In the genomic region with DNA sequence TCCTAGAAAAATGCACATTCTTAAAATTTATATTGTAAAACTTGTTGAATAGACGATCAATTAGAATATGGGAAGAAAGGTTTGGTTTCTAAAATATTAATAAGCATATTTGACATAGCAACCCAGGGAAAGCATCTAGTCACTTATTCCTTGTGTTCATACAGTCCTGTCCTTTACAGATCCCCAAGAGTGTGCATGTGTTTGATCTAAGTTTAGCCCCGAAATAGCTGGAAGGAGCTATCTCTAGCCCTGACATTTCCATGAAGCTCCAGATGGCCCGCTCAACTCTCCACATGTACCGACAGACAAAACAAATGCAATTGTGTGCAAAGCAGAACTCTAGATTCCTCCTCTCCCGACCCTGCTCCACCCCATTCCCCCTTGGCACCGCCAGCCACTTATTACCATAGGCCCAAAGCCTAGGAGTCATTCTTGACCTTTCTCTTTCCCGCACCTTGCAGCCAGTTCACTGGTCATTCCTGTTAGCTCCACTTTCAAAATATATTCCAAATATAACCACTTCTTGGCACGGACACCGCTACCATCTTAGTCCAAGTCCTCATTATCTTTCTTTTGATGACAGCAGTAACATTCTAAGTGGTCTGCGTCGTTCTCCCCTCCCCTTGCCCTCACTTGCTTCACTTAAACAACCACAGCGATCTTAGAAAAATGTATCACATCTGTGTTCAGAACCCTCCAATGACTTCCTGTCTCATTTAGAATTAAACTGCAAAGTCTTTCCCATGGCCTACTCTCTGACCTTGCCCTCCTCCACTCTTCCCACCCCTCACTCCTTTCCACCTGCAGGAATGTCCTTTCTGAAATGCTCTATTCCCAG, we compare ENCODE assay signal across 9 cellular contexts. TPM values are rescaled to one million over a fixed set of nuclear protein-coding genes. Genes with fewer than 3 reads are reported as not detected.
DNase-seq lines count a peak whose midpoint lies in the region; ATAC-seq and TF ChIP-seq lines count a peak whose summit lies in the region.
"Had no signal": no experiment of that assay in that cellular context is flagged by ENCODE, and none has a peak within 500 bp of the region (broad histone marks: within the 10 kb centered on the region; RNA-seq: fewer than 3 reads in every experiment).

No MANE protein-coding gene starts in this region.

- peak; percentile 46 for TF ChIP-seq CTCF in CD8-positive, alpha-beta T cell (IDR thresholded peaks at IDR 0.05)

- no peaks in the 10 kb centered on the region for H3K27me3 ChIP-seq in CD8-positive, alpha-beta T cell (ENCODE audit: insufficient read depth, low read length)
- no peaks in the 10 kb centered on the region for H3K27me3 ChIP-seq in mononuclear cell (ENCODE audit: insufficient read depth, low read length)
- H3K27me3 ChIP-seq: tibial nerve had no signal

- peaks cover 6% of the 10 kb centered on the region for H3K9me3 Mint-ChIP-seq in CD8-positive, alpha-beta T cell
- H3K9me3 Mint-ChIP-seq in activated naive CD8-positive, alpha-beta T cell (ENCODE audit: low read depth), result peaks cover 4% of the 10 kb centered on the region
- H3K9me3 Mint-ChIP-seq: neural crest cell had no signal

- CTCF ChIA-PET in CD8-positive, alpha-beta T cell (lab: Charles Lee), result interaction anchor here (0.6 to 4.8 kb wide), 12 partner anchors 9 to 76 kb away, joined by 3 to 22 read pairs (median 5); partner anchors contain the start of gene GZMB

- POLR2A ChIA-PET in CD8-positive, alpha-beta T cell (lab: Charles Lee), result interaction anchor here (1.0 kb wide), 1 partner anchor 12 kb away, joined by 3 read pairs; no protein-coding TSS in a partner anchor

- H3K4me1 Mint-ChIP-seq in CD8-positive, alpha-beta T cell (ENCODE audit: low read depth), result peaks cover 54% of the 10 kb centered on the region
- peaks cover 56% of the 10 kb centered on the region for H3K4me1 Mint-ChIP-seq in activated naive CD8-positive, alpha-beta T cell (ENCODE audit: low read depth)

- H3K36me3 Mint-ChIP-seq in CD8-positive, alpha-beta T cell, result no peaks in the 10 kb centered on the region
- peaks cover 4% of the 10 kb centered on the region for H3K36me3 Mint-ChIP-seq in activated naive CD8-positive, alpha-beta T cell

- ATAC-seq in CD8-positive, alpha-beta T cell, result no peak
- ATAC-seq in HG03378 (IDR thresholded peaks at IDR 0.05; ENCODE audit: unreplicated experiment) (peak; percentile 1), HG02970 (IDR thresholded peaks at IDR 0.05; ENCODE audit: low FRiP score, unreplicated experiment) (no peak)

- peak overlapping the region; percentile 78 for H3K27ac Mint-ChIP-seq in CD8-positive, alpha-beta T cell
- H3K27ac Mint-ChIP-seq in activated naive CD8-positive, alpha-beta T cell, result peak overlapping the region; percentile 80

- H3K4me1 ChIP-seq in CD8-positive, alpha-beta T cell (ENCODE audit: insufficient read depth, low read length), result peaks cover 15% of the 10 kb centered on the region
- H3K4me1 ChIP-seq in mononuclear cell (ENCODE audit: insufficient read depth, low read length), result peaks cover 19% of the 10 kb centered on the region

- no peak for DNase-seq in CD8-positive, alpha-beta T cell
- DNase-seq in SKM-1 treated with dmso at 0.1 percent for 144 hours (lab: John Stamatoyannopoulos, UW; ENCODE audit: unreplicated experiment) (no peak), DMS 273 treated with DMSO at 0.1 percent for 48 hours (lab: John Stamatoyannopoulos, UW) (no peak)

- peak overlapping the region; percentile 33 for H3K27ac ChIP-seq in CD8-positive, alpha-beta T cell (ENCODE audit: low read depth, low read length)
- H3K27ac ChIP-seq: tibial nerve had no signal

- H3K4me3 ChIP-seq in CD8-positive, alpha-beta T cell (ENCODE audit: low read depth, low read length), result peak overlapping the region; percentile 20
- peak overlapping the region; percentile 42 for H3K4me3 ChIP-seq in mononuclear cell (ENCODE audit: low read length)

- no peaks in the 10 kb centered on the region for H3K36me3 ChIP-seq in CD8-positive, alpha-beta T cell (ENCODE audit: insufficient read depth, low read length)
- H3K36me3 ChIP-seq: tibial nerve had no signal

- H3K27me3 Mint-ChIP-seq in CD8-positive, alpha-beta T cell (ENCODE audit: low read depth), result no peaks in the 10 kb centered on the region
- no peaks in the 10 kb centered on the region for H3K27me3 Mint-ChIP-seq in activated naive CD8-positive, alpha-beta T cell

- intact Hi-C loops in CD8-positive, alpha-beta T cell (cut with DNase I, micrococcal nuclease), result loop anchor here (1.0 to 10.0 kb wide), 9 partner anchors 13 to 667 kb away; partner anchors contain the start of genes ADCY4 (in 2 of the 2), GZMB (in 2 of the 2), RIPK3 (in 2 of the 2) and SDR39U1 (in 2 of the 2)

- H3K9me3 ChIP-seq in CD8-positive, alpha-beta T cell (ENCODE audit: low read length), result no peaks in the 10 kb centered on the region
- H3K9me3 ChIP-seq in mononuclear cell (ENCODE audit: low read depth, low read length), result no peaks in the 10 kb centered on the region
- H3K9me3 ChIP-seq: tibial nerve had no signal

- peak overlapping the region; percentile 84 for H3K4me3 Mint-ChIP-seq in CD8-positive, alpha-beta T cell
- H3K4me3 Mint-ChIP-seq in activated naive CD8-positive, alpha-beta T cell, result peak overlapping the region; percentile 2
- H3K4me3 Mint-ChIP-seq: neural crest cell had no signal

RNA-seq across cellular contexts. Expression of gene GZMB, which starts 45.5 kb away (rescaled TPM):
- 1 to 10 TPM; 5.4 to 5.8 TPM for total RNA-seq in CD8-positive, alpha-beta T cell
- total RNA-seq in mononuclear cell, result 54.7 TPM
- total RNA-seq: neural crest cell had no signal
